Comparison of ENCODE assay signal across 30 cellular contexts in the genomic region with DNA sequence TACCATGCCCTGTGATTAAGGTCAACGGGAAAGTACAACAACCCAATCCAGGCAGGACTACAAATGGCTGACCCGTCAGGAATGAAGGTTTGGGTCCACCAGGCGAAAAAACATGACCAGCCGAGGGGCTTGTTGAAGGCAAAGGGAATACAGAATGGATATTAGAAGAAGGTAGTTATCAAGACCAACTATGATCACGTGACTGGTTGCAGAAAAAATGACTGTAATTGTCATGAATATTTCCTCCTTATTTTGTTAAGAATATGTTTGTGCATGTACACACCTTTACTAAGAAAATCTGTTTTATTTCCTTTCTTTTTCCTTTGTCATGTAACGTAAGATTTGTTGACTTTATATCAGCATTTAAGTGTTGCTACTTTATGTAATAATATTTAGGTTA.
"Had no signal": no experiment of that assay in that cellular context is flagged by ENCODE, and none has a peak within 500 bp of the region (broad histone marks: within the 10 kb centered on the region; RNA-seq: fewer than 3 reads in every experiment).

No MANE protein-coding gene starts in this region.

- H2AFZ ChIP-seq: neural progenitor cell, parathyroid adenoma had no signal

- H3K4me3 ChIP-seq: neural progenitor cell, ovary, psoas muscle, right atrium auricular region, skin epidermis, smooth muscle cell, spleen, thoracic aorta, thyroid gland, tibial nerve, upper lobe of left lung, vagina had no signal

- DNase-seq: naive thymus-derived CD4-positive, alpha-beta T cell; natural killer cell; occipital lobe; ovary; posterior cingulate gyrus; psoas muscle; spleen; stimulated activated CD4-positive, alpha-beta T cell treated with anti-CD3 and anti-CD28 coated beads, Interleukin-12 subunit alpha, Interleukin-12 subunit beta, amount 100 ng/mL, for 4 hours; stimulated activated CD4-positive, alpha-beta T cell treated with anti-CD3 and anti-CD28 coated beads, Interleukin-1b, Interleukin-23, amount 100 ng/mL, for 48 hours; stimulated activated CD4-positive, alpha-beta T cell treated with anti-CD3 and anti-CD28 coated beads, Interleukin-4, amount 100 ng/mL, for 1 hour; stimulated activated CD4-positive, alpha-beta T cell treated with anti-CD3 and anti-CD28 coated beads, Interleukin-4, amount 100 ng/mL, for 4 hours; stimulated activated CD8-positive, alpha-beta memory T cell treated with anti-CD3 and anti-CD28 coated beads, Interleukin-4, amount 100 ng/mL, for 48 hours; stimulated activated naive CD4-positive, alpha-beta T cell; stimulated activated naive CD8-positive, alpha-beta T cell treated with anti-CD3 and anti-CD28 coated beads, Interleukin-15, amount 100 ng/mL, for 72 hours; stimulated activated naive CD8-positive, alpha-beta T cell treated with anti-CD3 and anti-CD28 coated beads, Interleukin-15, Interleukin-2, amounts not matched to agents 100 U/mL and 50 U/mL, for 24 hours; substantia nigra; thyroid gland; trophoblast cell; upper lobe of left lung had no signal

- H3K4me2 ChIP-seq: neural progenitor cell, smooth muscle cell had no signal

- ATAC-seq: naive thymus-derived CD4-positive, alpha-beta T cell; natural killer cell; psoas muscle; sciatic nerve; stimulated activated memory B cell treated with anti-CD40 and anti-IgM and Interleukin-4, amounts not matched to agents 10 μg/mL and 1 μg/mL and 100 μg/mL, for 72 hours; stimulated activated naive CD8-positive, alpha-beta T cell treated with anti-CD3 and anti-CD28 coated beads, Interleukin-15, amount 100 ng/mL, for 72 hours; stimulated activated naive CD8-positive, alpha-beta T cell treated with anti-CD3 and anti-CD28 coated beads, Interleukin-15, Interleukin-2, amounts not matched to agents 100 U/mL and 50 U/mL, for 24 hours had no signal

- FAIRE-seq: urothelium cell line had no signal

- H3K4me1 ChIP-seq: neural progenitor cell, spleen, tibial nerve, vagina had no signal

- H3K9ac ChIP-seq: neural progenitor cell, parathyroid adenoma had no signal

- H3K27me3 ChIP-seq: neural progenitor cell, ovary, right atrium auricular region, spleen, thyroid gland, tibial nerve, upper lobe of left lung, vagina had no signal

- H3K9me3 ChIP-seq: ovary, psoas muscle, right atrium auricular region, spleen, thoracic aorta, thyroid gland, tibial nerve, upper lobe of left lung, vagina had no signal

- H3K36me3 ChIP-seq: neural progenitor cell, ovary, right atrium auricular region, spleen, thoracic aorta, thyroid gland, tibial nerve, upper lobe of left lung, vagina had no signal

- H3K79me2 ChIP-seq: parathyroid adenoma had no signal

- H3K27ac ChIP-seq: neural progenitor cell, ovary, parathyroid adenoma, psoas muscle, right atrium auricular region, skin epidermis, spleen, thoracic aorta, thyroid gland, tibial nerve, upper lobe of left lung, vagina had no signal
